In genomic region chrX:48918644-48919340, GRCh38 we compare ENCODE assay signal across 8 cellular contexts. TPM values are rescaled to one million over a fixed set of nuclear protein-coding genes. Genes with fewer than 3 reads are reported as not detected.
DNase-seq lines count a peak whose midpoint lies in the region; ATAC-seq, FAIRE-seq and TF ChIP-seq lines count a peak whose summit lies in the region.

Gene PIM2, minus strand, starts transcription at chrX:48919024. Its CDS starts 190 bp downstream, at chrX:48918834.

- ATAC-seq in GM19035 (IDR thresholded peaks at IDR 0.05; ENCODE audit: unreplicated experiment) (peak; percentile 83), HG03354 (IDR thresholded peaks at IDR 0.05; ENCODE audit: poor library complexity, severe bottlenecking, unreplicated experiment) (peak; percentile 70)

- H4K20me1 ChIP-seq in keratinocyte (ENCODE audit: control insufficient read depth, extremely low read depth, insufficient read depth, low read length): no peaks in the 10 kb centered on the region

- H3K4me1 ChIP-seq in keratinocyte (ENCODE audit: control insufficient read depth, extremely low read depth, insufficient read depth, low read length): peaks cover 14% of the 10 kb centered on the region

- no peaks in the 10 kb centered on the region for H3K9me3 ChIP-seq in keratinocyte (ENCODE audit: control insufficient read depth, low read depth, low read length)

- H3K27me3 ChIP-seq in keratinocyte (ENCODE audit: control insufficient read depth, extremely low read depth, insufficient read depth, low read length): no peaks in the 10 kb centered on the region

- peak within 1 kb of the TSS; percentile 80 for H3K9ac ChIP-seq in keratinocyte (ENCODE audit: control insufficient read depth, extremely low read depth, insufficient read depth, low read length)

- no peak for TF ChIP-seq CTCF in AG09309 (IDR thresholded peaks at IDR 0.05; ENCODE audit: control insufficient read depth, insufficient read depth, low read depth, low read length, missing control alignments)
- TF ChIP-seq CTCF in keratinocyte (optimal IDR thresholded peaks at IDR 0.05 in 1 of 3, IDR thresholded peaks at IDR 0.05 in 1 of 3, conservative IDR thresholded peaks at IDR 0.05 in 1 of 3; ENCODE audit: extremely low read depth in 1 of 3, insufficient read depth in 2 of 3, low read length in 3 of 3): no peak

- peaks cover 4 to 6% of the 10 kb centered on the region in 2 experiments for H3K36me3 ChIP-seq in keratinocyte (ENCODE audit: control insufficient read depth in 2 of 2, extremely low read depth in 1 of 2, insufficient read depth in 2 of 2, low read length in 2 of 2)

- DNase-seq in AG09309 (ENCODE audit: low read depth) (no peak), NCI-H446 (lab: John Stamatoyannopoulos, UW) (peak; percentile 75 to 93), keratinocyte (ENCODE audit: low read depth, low spot score) (no peak)
- peak; percentile 77 to 87 (median 82) for DNase-seq in activated CD4-positive, CD25-positive, alpha-beta regulatory T cell (lab: John Stamatoyannopoulos, UW)
- peak; percentile 94 for DNase-seq in central memory CD4-positive, alpha-beta T cell
- peak; percentile 79 to 83 for DNase-seq in stimulated activated CD4-positive, alpha-beta T cell treated with anti-CD3 and anti-CD28 coated beads, Interleukin-15, amount 100 ng/mL, for 1 hour (ENCODE audit: low read depth in 1 of 2, low spot score in 1 of 2)

- peak within 1 kb of the TSS; percentile 87 for H3K4me2 ChIP-seq in keratinocyte (ENCODE audit: control insufficient read depth, extremely low read depth, insufficient read depth, low read depth, low read length)

- H2AFZ ChIP-seq in keratinocyte (ENCODE audit: control insufficient read depth, low read length): no peak within 1 kb of the TSS

- peak within 1 kb of the TSS; percentile 47 for H3K27ac ChIP-seq in keratinocyte (ENCODE audit: control insufficient read depth, insufficient read depth, low read length)

- FAIRE-seq in keratinocyte (lab: Jason Lieb, UNC): no peak

- H3K4me3 ChIP-seq in AG09309 (ENCODE audit: control insufficient read depth, low read depth, low read length) (peak within 1 kb of the TSS; percentile 67), keratinocyte (ENCODE audit: control insufficient read depth in 2 of 3, extremely low read depth in 1 of 3, insufficient read depth in 2 of 3, low read depth in 1 of 3, low read length in 3 of 3) (peak within 1 kb of the TSS; percentile 59 to 68 (median 62))

- no peaks in the 10 kb centered on the region for H3K9me1 ChIP-seq in keratinocyte (ENCODE audit: control insufficient read depth, extremely low read depth, insufficient read depth, low read length)

- peaks cover 17% of the 10 kb centered on the region for H3K79me2 ChIP-seq in keratinocyte (ENCODE audit: control insufficient read depth, insufficient read depth, low read length)

- dilution Hi-C loops in keratinocyte (cut with MboI; ENCODE audit: extremely low pct_ligation_motif_present, low sequenced_read_pairs): no loop called here

RNA-seq across cellular contexts. Expression of gene PIM2, which starts in this region (rescaled TPM):
- polyA plus RNA-seq in keratinocyte: 8.3 to 11.6 TPM (median 9.9 TPM) in 3 replicates
- 0.75 TPM for polyA plus RNA-seq in keratinocyte (2011; ENCODE audit: low read depth)
- 7.6 and 9.4 TPM in 2 replicates for polyA plus RNA-seq in keratinocyte (2011; cell fraction: cytosol; rRNA removed)
- 14.0 and 14.1 TPM in 2 replicates for polyA plus RNA-seq in keratinocyte (2011; cell fraction: nucleus; rRNA removed)
- polyA plus RNA-seq in keratinocyte (2012; ENCODE audit: low replicate concordance): 6.8 and 8.0 TPM in 2 replicates
- polyA minus RNA-seq in keratinocyte: 9.1 to 10.9 TPM (median 10.1 TPM) in 3 replicates
- polyA minus RNA-seq in keratinocyte (2011; cell fraction: cytosol; rRNA and poly(A)+ RNA removed): 6.7 TPM
- polyA minus RNA-seq in keratinocyte (2011; cell fraction: nucleus; rRNA and poly(A)+ RNA removed): 7.3 and 8.9 TPM in 2 replicates

Comparison
In these comparisons a context has a peak if more than half of its experiments do, and no peak if none do; other contexts are left out.
1. DNase-seq: peak in NCI-H446 (2 of 2), activated CD4-positive, CD25-positive, alpha-beta regulatory T cell (4 of 4), central memory CD4-positive, alpha-beta T cell (single experiment) and stimulated activated CD4-positive, alpha-beta T cell treated with anti-CD3 and anti-CD28 coated beads, Interleukin-15, amount 100 ng/mL, for 1 hour (2 of 2); none in AG09309 (single experiment) and keratinocyte (single experiment).